11 cellular contexts compared by ENCODE assay signal in genomic region chr1:1826356-1827088, GRCh38. TPM values are rescaled to one million over a fixed set of nuclear protein-coding genes. Genes with fewer than 3 reads are reported as not detected.
DNase-seq lines count a peak whose midpoint lies in the region; FAIRE-seq and TF ChIP-seq lines count a peak whose summit lies in the region.
"Had no signal": no experiment of that assay in that cellular context is flagged by ENCODE, and none has a peak within 500 bp of the region (broad histone marks: within the 10 kb centered on the region; RNA-seq: fewer than 3 reads in every experiment).

No MANE protein-coding gene starts in this region.

- peak overlapping the region; percentile 13 for H3K27ac Mint-ChIP-seq in neural progenitor cell

- H3K27ac ChIP-seq in H1 (ENCODE audit: low read depth, low read length) (no peak overlapping the region), neural progenitor cell (peak overlapping the region; percentile 2)

- CTCF ChIA-PET in H1 (lab: Charles Lee; ENCODE audit: partially characterized antibody): interaction anchor here (0.6 to 1.3 kb wide), 7 partner anchors 38 to 149 kb away, joined by 3 to 5 read pairs (median 3); no protein-coding TSS in a partner anchor

- peaks cover 6% of the 10 kb centered on the region for H3K79me1 ChIP-seq in H1 (ENCODE audit: low read depth, low read length)

- H4K8ac ChIP-seq in H1 (ENCODE audit: extremely low read depth, insufficient read depth, low read length): no peak overlapping the region

- H3K23me2 ChIP-seq in H1 (ENCODE audit: low read depth, low read length): no peaks in the 10 kb centered on the region

- peaks cover 17% of the 10 kb centered on the region for H3K36me3 Mint-ChIP-seq in neural progenitor cell

- whole genome bisulfite sequencing in H1 (ENCODE audit: extremely low coverage in 1 of 2, insufficient coverage in 1 of 2, insufficient read length in 1 of 2, insufficient replicate concordance in 2 of 2, low coverage in 1 of 2, low lambda C conversion rate in 2 of 2, missing lambda C conversion rate in 1 of 2), 2 experiments: 93% methylated on average over 9 of the region's 9 CpGs; no CpG with 5 or more reads in 1 of the 2 experiments

- no peak for FAIRE-seq in H1 (lab: Jason Lieb, UNC)

- TF ChIP-seq RAD21 in H1 (IDR thresholded peaks at IDR 0.05 in 1 of 2, conservative IDR thresholded peaks at IDR 0.05 in 1 of 2; ENCODE audit: low read depth in 2 of 2, low read length in 2 of 2): no peak

- no peak overlapping the region for H4K91ac ChIP-seq in H1 (replicated peaks; ENCODE audit: insufficient read length, low read length)

- no peak for TF ChIP-seq EP300 in H1 (IDR thresholded peaks at IDR 0.05; ENCODE audit: borderline replicate concordance in 1 of 2, low read depth in 2 of 2, low read length in 2 of 2)

- no peaks in the 10 kb centered on the region for H3K27me3 ChIP-seq in H1 (replicated peaks in 1 of 4; ENCODE audit: control insufficient read depth in 3 of 4, extremely low read depth in 1 of 4, insufficient read depth in 3 of 4, low read length in 3 of 4)
- no peaks in the 10 kb centered on the region for H3K27me3 ChIP-seq in neural progenitor cell

- TF ChIP-seq CTCF in H1 (IDR thresholded peaks at IDR 0.05; ENCODE audit: control extremely low read depth in 1 of 3, insufficient read depth in 1 of 3, low read depth in 1 of 3, low read length in 3 of 3) (no peak), neural progenitor cell (IDR thresholded peaks at IDR 0.05) (no peak)

- no peak overlapping the region for H2BK12ac ChIP-seq in H1 (ENCODE audit: low read depth, low read length)

- H3K4me1 Mint-ChIP-seq in neural progenitor cell: peaks cover 15% of the 10 kb centered on the region

- no peak overlapping the region; the same call in 1 of the 2 replicates for H2BK5ac ChIP-seq in H1 (ENCODE audit: low read depth, low read length)

- 0 out of 2 replicates have a peak overlapping the region, but pooled peaks have one; percentile 39 for H2AK5ac ChIP-seq in H1 (ENCODE audit: low read depth, low read length)

- in situ Hi-C loops in Caki2 (cut with HindIII; ENCODE audit: low pct_unique_long_range_greater_than_20kb, low sequenced_read_pairs): loop anchor here (10.0 kb wide), 1 partner anchor 58 kb away; no protein-coding TSS in a partner anchor

- no peaks in the 10 kb centered on the region for H3K9me3 Mint-ChIP-seq in neural progenitor cell

- H3K18ac ChIP-seq in H1 (ENCODE audit: extremely low read depth, low read length): no peak overlapping the region

- H2BK20ac ChIP-seq in H1 (ENCODE audit: low read length): no peak overlapping the region

- peaks cover 3 to 48% of the 10 kb centered on the region in 2 experiments; a peak in 2 of 4 replicates for H3K79me2 ChIP-seq in H1 (ENCODE audit: control insufficient read depth in 1 of 2, insufficient read depth in 2 of 2, low read length in 2 of 2)
- peaks cover 100% of the 10 kb centered on the region for H3K79me2 ChIP-seq in neural progenitor cell (ENCODE audit: low read depth)

- H3K4me2 ChIP-seq in H1 (ENCODE audit: insufficient read depth in 1 of 2, low read depth in 2 of 2, low read length in 2 of 2): no peak overlapping the region
- H3K4me2 ChIP-seq in neural progenitor cell: no peak overlapping the region

- H2AFZ ChIP-seq in H1 (ENCODE audit: low read length) (no peak overlapping the region), neural progenitor cell (replicated peaks) (no peak overlapping the region)

- no peaks in the 10 kb centered on the region for H3K9me3 ChIP-seq in H1 (ENCODE audit: insufficient read depth in 2 of 2, low read depth in 1 of 2, low read length in 1 of 2)
- H3K9me3 ChIP-seq in neural progenitor cell (ENCODE audit: low read depth): no peaks in the 10 kb centered on the region

- H2BK15ac ChIP-seq in H1 (ENCODE audit: low read length): no peak overlapping the region

- peaks cover 40% of the 10 kb centered on the region for H3F3A ChIP-seq in neural progenitor cell (ENCODE audit: low read depth)

- H3K23ac ChIP-seq in H1 (ENCODE audit: insufficient read length): no peak overlapping the region

- H4K20me1 ChIP-seq in H1 (replicated peaks in 1 of 2; ENCODE audit: control insufficient read depth in 1 of 2, insufficient read depth in 2 of 2, low read length in 2 of 2) (peaks cover 2 to 11% of the 10 kb centered on the region in 2 experiments), neural progenitor cell (ENCODE audit: low read depth) (peaks cover 78% of the 10 kb centered on the region)

- no peaks in the 10 kb centered on the region; a peak in 1 of 7 replicates for H3K4me1 ChIP-seq in H1 (replicated peaks in 1 of 4; ENCODE audit: control insufficient read depth in 3 of 4, insufficient read depth in 4 of 4, low read length in 3 of 4)
- H3K4me1 ChIP-seq in neural progenitor cell: peaks cover 4% of the 10 kb centered on the region

- H3K4ac ChIP-seq in H1 (replicated peaks; ENCODE audit: insufficient read length, low read depth, low read length): no peak overlapping the region

- no peak overlapping the region for H2BK120ac ChIP-seq in H1 (replicated peaks; ENCODE audit: low read depth, low read length)

- no peak overlapping the region for H3K4me3 ChIP-seq in H1 (ENCODE audit: extremely low read depth in 1 of 4, insufficient read depth in 2 of 4, low read depth in 3 of 4, low read length in 4 of 4)
- no peak overlapping the region for H3K4me3 ChIP-seq in neural progenitor cell

- no peak overlapping the region for H3K56ac ChIP-seq in H1 (replicated peaks; ENCODE audit: insufficient read length, low read depth, low read length)

- H4K5ac ChIP-seq in H1 (ENCODE audit: insufficient read length, low read depth, low read length): no peak overlapping the region

- H3K4me3 Mint-ChIP-seq in neural progenitor cell: no peak overlapping the region

- POLR2A ChIA-PET in H1 (lab: Charles Lee; ENCODE audit: partially characterized antibody): interaction anchor here (0.8 to 0.9 kb wide), 3 partner anchors 10 to 78 kb away, joined by 3 to 4 read pairs (median 4); no protein-coding TSS in a partner anchor

- H3K27me3 Mint-ChIP-seq in neural progenitor cell (ENCODE audit: insufficient read depth, low read depth): no peaks in the 10 kb centered on the region

- H3K14ac ChIP-seq in H1 (ENCODE audit: insufficient read length): no peak overlapping the region

- peak; percentile 62 for DNase-seq in Caki2 (ENCODE audit: low read depth)
- peak; percentile 17 for DNase-seq in NCI-H1436 treated with DMSO at 0.1 percent for 48 hours (lab: John Stamatoyannopoulos, UW)
- no peak for DNase-seq in H1 (ENCODE audit: low read depth in 1 of 2, low spot score in 2 of 2)
- DNase-seq in neural progenitor cell (ENCODE audit: low spot score): no peak
- DNase-seq in DMS114 treated with DMSO at 0.1 percent for 48 hours (lab: John Stamatoyannopoulos, UW; ENCODE audit: unreplicated experiment): no peak
- no peak for DNase-seq in NCI-H1105 treated with DMSO at 0.1 percent for 48 hours (lab: John Stamatoyannopoulos, UW)
- DNase-seq in RPMI8226: no peak
- no peak for DNase-seq in NOMO-1 (lab: John Stamatoyannopoulos, UW; ENCODE audit: unreplicated experiment in 2 of 2)
- DNase-seq: activated gamma-delta T cell; effector memory CD4-positive, alpha-beta T cell; T1000 had no signal

- no peak for TF ChIP-seq POLR2A in H1 (IDR thresholded peaks at IDR 0.05; ENCODE audit: control extremely low read depth in 1 of 2, low read depth in 2 of 2, low read length in 2 of 2)

- H3K9ac ChIP-seq in H1 (replicated peaks in 1 of 4; ENCODE audit: extremely low read depth in 1 of 4, low read depth in 3 of 4, low read length in 3 of 4) (no peak overlapping the region), neural progenitor cell (no peak overlapping the region)

- H3K36me3 ChIP-seq in H1 (ENCODE audit: control insufficient read depth in 2 of 4, insufficient read depth in 4 of 4, low read length in 3 of 4) (peaks cover 0 to 28% (median 9%) of the 10 kb centered on the region in 4 experiments; a peak in 5 of 8 replicates), neural progenitor cell (peaks cover 3% of the 10 kb centered on the region)

TF ChIP-seq in H1, 55 proteins besides CTCF, POLR2A, EP300 and RAD21 (continues in another document):
- TF ChIP-seq JUN (IDR thresholded peaks at IDR 0.05; ENCODE audit: low read depth, low read length) (no peak), SAP30 (IDR thresholded peaks at IDR 0.05; ENCODE audit: insufficient read depth, insufficient replicate concordance, low read length) (no peak), FOSL1 (IDR thresholded peaks at IDR 0.05; ENCODE audit: insufficient read depth, low read depth, low read length) (no peak), RNF2 (IDR thresholded peaks at IDR 0.05; ENCODE audit: borderline replicate concordance, low read depth, low read length, missing control alignments, poor library complexity, severe bottlenecking) (no peak), CBX5 (IDR thresholded peaks at IDR 0.05; ENCODE audit: low read depth, low read length) (no peak), TAF7 (optimal IDR thresholded peaks at IDR 0.05; ENCODE audit: borderline replicate concordance, low read depth, low read length) (no peak), SP4 (IDR thresholded peaks at IDR 0.05; ENCODE audit: low read length) (no peak), SIRT6 (IDR thresholded peaks at IDR 0.05; ENCODE audit: low read length) (no peak)
- TF ChIP-seq, protein P1, sequence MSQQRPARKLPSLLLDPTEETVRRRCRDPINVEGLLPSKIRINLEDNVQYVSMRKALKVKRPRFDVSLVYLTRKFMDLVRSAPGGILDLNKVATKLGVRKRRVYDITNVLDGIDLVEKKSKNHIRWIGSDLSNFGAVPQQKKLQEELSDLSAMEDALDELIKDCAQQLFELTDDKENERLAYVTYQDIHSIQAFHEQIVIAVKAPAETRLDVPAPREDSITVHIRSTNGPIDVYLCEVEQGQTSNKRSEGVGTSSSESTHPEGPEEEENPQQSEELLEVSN (IDR thresholded peaks at IDR 0.05): no peak

RNA-seq across cellular contexts. Expression of gene NADK, which starts 48.3 kb away (rescaled TPM):
- 51.8 and 82.9 TPM in 2 replicates for total RNA-seq in Caki2 (2014; rRNA removed; shearing (Covaris generic); ENCODE audit: low replicate concordance)
- 80.1 and 89.7 TPM in 2 replicates for total RNA-seq in H1 (2021; fragmentation: NEBNext Ultra II Directional; extraction: Animal tissue kit (Norgen Biotek cat#: 25700))
- 78.0 and 105 TPM in 2 replicates for polyA plus RNA-seq in H1 (2011; rRNA removed)
- polyA plus RNA-seq in H1 (2011; cell fraction: cytosol; rRNA removed): 93.5 TPM
- polyA plus RNA-seq in H1 (2011; cell fraction: nucleus; rRNA removed): 230 TPM
- 68.6 to 97.3 TPM (median 83.2 TPM) in 4 replicates for polyA plus RNA-seq in H1 (2012, experiment 1 of 2)
- polyA plus RNA-seq in H1 (2012, experiment 2 of 2): 59.0 TPM
- polyA plus RNA-seq in H1 (2013, experiment 1 of 2): 44.9 TPM
- 41.0 TPM for polyA plus RNA-seq in H1 (2013, experiment 2 of 2)
- polyA minus RNA-seq in H1 (2011; rRNA and poly(A)+ RNA removed): 37.6 and 56.0 TPM in 2 replicates
- polyA minus RNA-seq in H1 (2011; cell fraction: cytosol; rRNA and poly(A)+ RNA removed): 57.0 TPM
- polyA minus RNA-seq in H1 (2011; cell fraction: nucleus; rRNA and poly(A)+ RNA removed): 65.2 TPM
- 37.8 and 56.9 TPM in 2 replicates for total RNA-seq in neural progenitor cell (ENCODE audit: low replicate concordance)

Comparison
In these comparisons a context has a peak if more than half of its experiments do, and no peak if none do; other contexts are left out.
1. DNase-seq: peak in Caki2 (single experiment) and NCI-H1436 treated with DMSO at 0.1 percent for 48 hours (single experiment); none in H1 (0 of 2), neural progenitor cell (single experiment), DMS114 treated with DMSO at 0.1 percent for 48 hours (single experiment), NCI-H1105 treated with DMSO at 0.1 percent for 48 hours (single experiment), RPMI8226 (single experiment) and NOMO-1 (0 of 2).